ENCODE assay signal across 18 cellular contexts in genomic region chr7:116283595-116284204, GRCh38.
DNase-seq lines count a peak whose midpoint lies in the region; ATAC-seq, FAIRE-seq and TF ChIP-seq lines count a peak whose summit lies in the region.
"Had no signal": no experiment of that assay in that cellular context is flagged by ENCODE, and none has a peak within 500 bp of the region (broad histone marks: within the 10 kb centered on the region; RNA-seq: fewer than 3 reads in every experiment).

No MANE protein-coding gene starts in this region.

- in situ Hi-C loops in HepG2 (cut with HindIII; ENCODE audit: extremely low pct_ligation_motif_present, low pct_unique_long_range_greater_than_20kb) = no loop called here

- intact Hi-C loops in HepG2 (cut with micrococcal nuclease; ENCODE audit: unreplicated experiment) (no loop called here), endothelial cell of umbilical vein (cut with micrococcal nuclease) (no loop called here), right lobe of liver (cut with DNase I) (no loop called here), upper lobe of right lung (cut with DNase I) (no loop called here), lower leg skin (cut with DNase I; ENCODE audit: low total_unique reads) (no loop called here)
- intact Hi-C loops in activated naive CD4-positive, alpha-beta T cell treated with anti-CD3 and anti-CD28 coated beads for 36 hours (cut with micrococcal nuclease) = no loop called here

- H3K9ac ChIP-seq in liver (ENCODE audit: low read depth in 1 of 2, low read length in 2 of 2) (no peak overlapping the region), HepG2 (ENCODE audit: insufficient read depth, low read depth, low read length) (no peak overlapping the region), endothelial cell of umbilical vein (replicated peaks; ENCODE audit: extremely low read depth, insufficient read depth, low read length) (no peak overlapping the region)
- H3K9ac ChIP-seq: BLaER1 treated with 17β-estradiol and CSF1 and Interleukin-3, amounts not matched to agents 10 nM and 100 nM had no signal

- no peak overlapping the region for H3K4me2 ChIP-seq in HepG2 (ENCODE audit: low read depth, low read length)
- H3K4me2 ChIP-seq in endothelial cell of umbilical vein (ENCODE audit: insufficient read depth, low read length) = no peak overlapping the region
- H3K4me2 ChIP-seq: BLaER1 treated with 17β-estradiol and CSF1 and Interleukin-3, amounts not matched to agents 10 nM and 100 nM had no signal

- CTCF ChIA-PET in HepG2 (lab: Yijun Ruan, JAX; ENCODE audit: low intra/inter-chr PET ratio, low total read pairs) = no interaction called here
- CTCF ChIA-PET in endothelial cell of umbilical vein (lab: Charles Lee) = no interaction called here
- CTCF ChIA-PET in activated naive CD4-positive, alpha-beta T cell treated with anti-CD3 and anti-CD28 coated beads for 36 hours (lab: Charles Lee) = no interaction called here

- TF ChIP-seq EP300 in HepG2 (IDR thresholded peaks at IDR 0.05; ENCODE audit: low read depth in 2 of 2, low read length in 2 of 2) (no peak), HepG2 (CRISPR knock-in tag; IDR thresholded peaks at IDR 0.05; ENCODE audit: borderline replicate concordance) (no peak)

- TF ChIP-seq POLR2A in HepG2 (IDR thresholded peaks at IDR 0.05; ENCODE audit: insufficient read depth in 1 of 2, low read depth in 2 of 2, low read length in 2 of 2) (no peak), endothelial cell of umbilical vein (IDR thresholded peaks at IDR 0.05; ENCODE audit: low read depth, low read length) (no peak), right lobe of liver (IDR thresholded peaks at IDR 0.05) (no peak), lower leg skin (IDR thresholded peaks at IDR 0.05) (no peak)

- FAIRE-seq in HepG2 (lab: Jason Lieb, UNC) = no peak
- peak; percentile 15 for FAIRE-seq in endothelial cell of umbilical vein (lab: Jason Lieb, UNC)
- FAIRE-seq: GM12878, GM18507, HTR-8/SVneo had no signal

- H3K4me3 Mint-ChIP-seq in activated naive CD4-positive, alpha-beta T cell treated with anti-CD3 and anti-CD28 coated beads for 36 hours = no peak overlapping the region
- H3K4me3 Mint-ChIP-seq: CD4-positive, CD25-positive, alpha-beta regulatory T cell; H9 had no signal

- H3K27ac ChIP-seq in liver (ENCODE audit: low read depth in 1 of 2, low read length in 2 of 2) = no peak overlapping the region
- no peak overlapping the region for H3K27ac ChIP-seq in HepG2 (ENCODE audit: extremely low read length, insufficient read depth, low read length)
- no peak overlapping the region for H3K27ac ChIP-seq in endothelial cell of umbilical vein (ENCODE audit: insufficient read depth, low read depth, low read length)
- H3K27ac ChIP-seq in right lobe of liver = no peak overlapping the region
- no peak overlapping the region for H3K27ac ChIP-seq in upper lobe of right lung
- no peak overlapping the region for H3K27ac ChIP-seq in caudate nucleus (ENCODE audit: low read depth, low read length)
- H3K27ac ChIP-seq: BLaER1 treated with 17β-estradiol and CSF1 and Interleukin-3, amounts not matched to agents 10 nM and 100 nM had no signal

- H3K27me3 Mint-ChIP-seq in activated naive CD4-positive, alpha-beta T cell treated with anti-CD3 and anti-CD28 coated beads for 36 hours (ENCODE audit: low read depth) = peaks cover 6% of the 10 kb centered on the region

- no peaks in the 10 kb centered on the region for H4K20me1 ChIP-seq in HepG2 (ENCODE audit: insufficient read depth, low read length)
- H4K20me1 ChIP-seq in endothelial cell of umbilical vein (replicated peaks; ENCODE audit: control insufficient read depth, extremely low read depth, insufficient read depth, low read length) = no peaks in the 10 kb centered on the region
- H4K20me1 ChIP-seq: BLaER1 treated with 17β-estradiol and CSF1 and Interleukin-3, amounts not matched to agents 10 nM and 100 nM had no signal

- H2AFZ ChIP-seq in HepG2 (ENCODE audit: low read length) = no peak overlapping the region
- H2AFZ ChIP-seq in endothelial cell of umbilical vein (ENCODE audit: low read depth, low read length) = no peak overlapping the region

- H3K27me3 ChIP-seq in liver (ENCODE audit: control insufficient read depth in 4 of 4, insufficient read depth in 4 of 4, low read length in 3 of 4) (no peaks in the 10 kb centered on the region), HepG2 (ENCODE audit: control insufficient read depth in 1 of 2, insufficient read depth in 2 of 2, low read length in 2 of 2) (no peaks in the 10 kb centered on the region), endothelial cell of umbilical vein (ENCODE audit: control insufficient read depth in 2 of 2, insufficient read depth in 2 of 2, low read length in 2 of 2) (no peaks in the 10 kb centered on the region), right lobe of liver (no peaks in the 10 kb centered on the region), upper lobe of right lung (no peaks in the 10 kb centered on the region)
- H3K27me3 ChIP-seq: BLaER1 treated with 17β-estradiol and CSF1 and Interleukin-3, amounts not matched to agents 10 nM and 100 nM had no signal

- H3K4me1 ChIP-seq in liver (ENCODE audit: control insufficient read depth in 4 of 4, insufficient read depth in 4 of 4, low read length in 3 of 4) = peaks cover 0 to 7% (median 4%) of the 10 kb centered on the region in 4 donors
- no peaks in the 10 kb centered on the region for H3K4me1 ChIP-seq in HepG2 (ENCODE audit: insufficient read depth, low read length)
- H3K4me1 ChIP-seq in endothelial cell of umbilical vein (ENCODE audit: control insufficient read depth, extremely low read depth, insufficient read depth, low read length) = peaks cover 72% of the 10 kb centered on the region
- peaks cover 0 to 6% (median 0%) of the 10 kb centered on the region in 4 donors for H3K4me1 ChIP-seq in right lobe of liver
- H3K4me1 ChIP-seq in upper lobe of right lung = no peaks in the 10 kb centered on the region

- H3K9me3 ChIP-seq in liver (ENCODE audit: control insufficient read depth in 4 of 4, low read length in 3 of 4) (no peaks in the 10 kb centered on the region), HepG2 (ENCODE audit: low read length) (no peaks in the 10 kb centered on the region), endothelial cell of umbilical vein (replicated peaks; ENCODE audit: control insufficient read depth, insufficient read depth, low read length) (no peaks in the 10 kb centered on the region), right lobe of liver (no peaks in the 10 kb centered on the region), upper lobe of right lung (no peaks in the 10 kb centered on the region)
- H3K9me3 ChIP-seq: BLaER1 treated with 17β-estradiol and CSF1 and Interleukin-3, amounts not matched to agents 10 nM and 100 nM had no signal

- H3K36me3 Mint-ChIP-seq in activated naive CD4-positive, alpha-beta T cell treated with anti-CD3 and anti-CD28 coated beads for 36 hours (ENCODE audit: low read depth) = no peaks in the 10 kb centered on the region
- H3K36me3 Mint-ChIP-seq: CD4-positive, CD25-positive, alpha-beta regulatory T cell had no signal

- H3K79me2 ChIP-seq in HepG2 (ENCODE audit: insufficient read depth, low read length) (no peaks in the 10 kb centered on the region), endothelial cell of umbilical vein (ENCODE audit: control insufficient read depth, insufficient read depth, low read length) (peaks cover 83% of the 10 kb centered on the region)

- H3K4me3 ChIP-seq in liver (ENCODE audit: low read depth in 1 of 3, low read length in 3 of 3) (no peak overlapping the region), HepG2 (replicated peaks in 1 of 3; ENCODE audit: insufficient read depth in 1 of 3, low read depth in 2 of 3, low read length in 3 of 3) (no peak overlapping the region), endothelial cell of umbilical vein (replicated peaks in 1 of 3; ENCODE audit: insufficient read depth in 1 of 3, low read depth in 1 of 3, low read length in 3 of 3) (no peak overlapping the region), right lobe of liver (no peak overlapping the region), upper lobe of right lung (no peak overlapping the region), lower leg skin (ENCODE audit: low read depth, poor library complexity, severe bottlenecking) (no peak overlapping the region)
- H3K4me3 ChIP-seq: BLaER1 treated with 17β-estradiol and CSF1 and Interleukin-3, amounts not matched to agents 10 nM and 100 nM; GM12878 had no signal

- H3K9me1 ChIP-seq in endothelial cell of umbilical vein (replicated peaks; ENCODE audit: control insufficient read depth, extremely low read depth, insufficient read depth, low read length) = no peaks in the 10 kb centered on the region

- no peak for DNase-seq in HepG2 (ENCODE audit: low spot score)
- DNase-seq in endothelial cell of umbilical vein (ENCODE audit: low read depth, low spot score) = no peak
- peak in 1 of 3 donors; percentile 46 for DNase-seq in right lobe of liver
- no peak for DNase-seq in upper lobe of right lung
- DNase-seq in lower leg skin (ENCODE audit: low spot score in 2 of 2) = no peak
- DNase-seq in activated naive CD4-positive, alpha-beta T cell treated with anti-CD3 and anti-CD28 coated beads for 36 hours = no peak
- no peak for DNase-seq in caudate nucleus (lab: John Stamatoyannopoulos, UW)
- DNase-seq: ACHN; Calu3; CD4-positive, CD25-positive, alpha-beta regulatory T cell; DMS 273 treated with DMSO at 0.1 percent for 48 hours; GOT3; H9 had no signal

- ATAC-seq in HepG2 (no peak), right lobe of liver (peak; percentile 86 to 95 (median 90)), upper lobe of right lung (peak; percentile 92)
- ATAC-seq: GM12878 had no signal

- H3K36me3 ChIP-seq in liver (ENCODE audit: control insufficient read depth in 4 of 4, insufficient read depth in 3 of 4, low read depth in 1 of 4, low read length in 3 of 4) (no peaks in the 10 kb centered on the region), HepG2 (replicated peaks in 1 of 2; ENCODE audit: control insufficient read depth in 1 of 2, insufficient read depth in 2 of 2, low read length in 2 of 2) (no peaks in the 10 kb centered on the region), endothelial cell of umbilical vein (ENCODE audit: control insufficient read depth in 2 of 2, extremely low read depth in 1 of 2, insufficient read depth in 2 of 2, low read length in 2 of 2) (peaks cover 0 to 15% of the 10 kb centered on the region in 2 experiments), right lobe of liver (no peaks in the 10 kb centered on the region), upper lobe of right lung (no peaks in the 10 kb centered on the region)
- H3K36me3 ChIP-seq: BLaER1 treated with 17β-estradiol and CSF1 and Interleukin-3, amounts not matched to agents 10 nM and 100 nM had no signal

- peak in 1 of 2 donors; percentile 27 for TF ChIP-seq RAD21 in liver (IDR thresholded peaks at IDR 0.05)
- TF ChIP-seq RAD21 in HepG2 (CRISPR knock-in tag; IDR thresholded peaks at IDR 0.05) = no peak

- no peak overlapping the region for H3K27ac Mint-ChIP-seq in activated naive CD4-positive, alpha-beta T cell treated with anti-CD3 and anti-CD28 coated beads for 36 hours
- H3K27ac Mint-ChIP-seq: CD4-positive, CD25-positive, alpha-beta regulatory T cell; H9 had no signal

- TF ChIP-seq CTCF in liver (IDR thresholded peaks at IDR 0.05; ENCODE audit: low read depth, low read length, missing input control) = no peak
- TF ChIP-seq CTCF in HepG2 (CRISPR knock-in tag; IDR thresholded peaks at IDR 0.05) = no peak
- no peak for TF ChIP-seq CTCF in endothelial cell of umbilical vein (IDR thresholded peaks at IDR 0.05; ENCODE audit: extremely low read depth in 1 of 2, insufficient read depth in 1 of 2, low read depth in 1 of 2, low read length in 2 of 2)
- TF ChIP-seq CTCF in right lobe of liver (IDR thresholded peaks at IDR 0.05) = no peak
- no peak for TF ChIP-seq CTCF in upper lobe of right lung (IDR thresholded peaks at IDR 0.05)
- no peak for TF ChIP-seq CTCF in lower leg skin (IDR thresholded peaks at IDR 0.05)

- POLR2A ChIA-PET in HepG2 (lab: Yijun Ruan, JAX) = no interaction called here
- POLR2A ChIA-PET in endothelial cell of umbilical vein (lab: Charles Lee) = no interaction called here

- peaks cover 4% of the 10 kb centered on the region for H3K4me1 Mint-ChIP-seq in activated naive CD4-positive, alpha-beta T cell treated with anti-CD3 and anti-CD28 coated beads for 36 hours (ENCODE audit: low read depth)
- H3K4me1 Mint-ChIP-seq: H9 had no signal

- dilution Hi-C loops in endothelial cell of umbilical vein (cut with MboI; ENCODE audit: extremely low pct_ligation_motif_present, low sequenced_read_pairs) = no loop called here

- no TSS peak for BruUV-seq in HepG2 (replicated peaks; lab: Mats Ljungman, UMichigan)
- BruUV-seq in endothelial cell of umbilical vein (replicated peaks; lab: Mats Ljungman, UMichigan) = no TSS peak

- no peaks in the 10 kb centered on the region for H3K9me3 Mint-ChIP-seq in activated naive CD4-positive, alpha-beta T cell treated with anti-CD3 and anti-CD28 coated beads for 36 hours
- H3K9me3 Mint-ChIP-seq: H9 had no signal

- WGBS in liver = 37% methylated on average over 3 of the region's 3 CpGs
- 30% methylated on average over 3 of the region's 3 CpGs for WGBS in HepG2 (ENCODE audit: low lambda C conversion rate)
- WGBS in right lobe of liver (ENCODE audit: insufficient coverage, low coverage, low lambda C conversion rate, missing lambda C conversion rate) = 28% methylated on average over 3 of the region's 3 CpGs
- 87 to 88% methylated on average over 3 of the region's 3 CpGs for WGBS in lower leg skin, 2 donors
